1 cellular context compared by ENCODE assay signal in the genomic region with DNA sequence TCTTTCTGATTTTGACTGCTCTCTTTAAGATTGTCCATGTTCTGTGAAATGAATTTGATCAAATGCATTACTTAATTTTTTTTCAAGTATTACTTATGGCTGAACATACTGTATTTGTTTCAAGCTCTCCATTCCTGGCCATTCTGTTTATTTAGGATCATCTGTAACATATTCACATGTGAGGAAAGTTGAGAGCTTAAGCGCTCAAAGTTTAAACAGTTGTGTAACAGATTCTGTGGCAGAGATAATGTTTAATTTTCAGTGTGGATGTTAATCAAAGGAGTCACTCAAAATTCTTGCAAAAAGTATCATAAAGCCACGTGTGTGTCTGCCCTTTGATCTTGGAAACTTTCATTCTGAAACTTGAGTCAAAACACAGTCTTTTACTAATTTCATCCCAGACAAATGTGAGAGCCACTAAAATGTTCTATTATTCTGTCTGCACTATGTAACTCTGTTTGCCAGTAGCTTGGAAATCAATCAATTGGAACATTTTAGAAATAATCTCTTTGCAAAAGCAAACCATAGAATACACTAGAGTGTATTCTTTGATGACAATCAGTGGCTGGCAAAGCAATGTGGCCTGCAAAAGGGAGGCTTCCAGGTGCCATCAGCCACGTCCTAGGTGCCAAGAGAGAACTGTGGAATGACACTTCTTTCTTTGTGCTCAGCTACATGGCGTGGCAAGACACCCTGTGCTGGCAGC.
A peak's percentile ranks its signal among the peaks of the same experiment; 100 is the strongest.
TF ChIP-seq lines count a peak whose summit lies in the region.

No MANE protein-coding gene starts in this region.

TF ChIP-seq in HepG2, 621 proteins besides CTCF, POLR2A, EP300 and RAD21 (continued from another document):
- no peak for TF ChIP-seq HOMEZ (CRISPR knock-in tag; IDR thresholded peaks at IDR 0.05; ENCODE audit: low read depth)
- peak; percentile 31; the same call in 1 of the 2 replicates for TF ChIP-seq CEBPG (CRISPR knock-in tag; IDR thresholded peaks at IDR 0.05)
- TF ChIP-seq, protein P1, sequence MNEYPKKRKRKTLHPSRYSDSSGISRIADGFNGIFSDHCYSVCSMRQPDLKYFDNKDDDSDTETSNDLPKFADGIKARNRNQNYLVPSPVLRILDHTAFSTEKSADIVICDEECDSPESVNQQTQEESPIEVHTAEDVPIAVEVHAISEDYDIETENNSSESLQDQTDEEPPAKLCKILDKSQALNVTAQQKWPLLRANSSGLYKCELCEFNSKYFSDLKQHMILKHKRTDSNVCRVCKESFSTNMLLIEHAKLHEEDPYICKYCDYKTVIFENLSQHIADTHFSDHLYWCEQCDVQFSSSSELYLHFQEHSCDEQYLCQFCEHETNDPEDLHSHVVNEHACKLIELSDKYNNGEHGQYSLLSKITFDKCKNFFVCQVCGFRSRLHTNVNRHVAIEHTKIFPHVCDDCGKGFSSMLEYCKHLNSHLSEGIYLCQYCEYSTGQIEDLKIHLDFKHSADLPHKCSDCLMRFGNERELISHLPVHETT (CRISPR knock-in tag; conservative IDR thresholded peaks at IDR 0.05), result no peak
- no peak for TF ChIP-seq KMT2B (CRISPR knock-in tag; IDR thresholded peaks at IDR 0.05)
- TF ChIP-seq DNMT3B (CRISPR knock-in tag; conservative IDR thresholded peaks at IDR 0.05), result no peak
- peak; percentile 27; the same call in 1 of the 2 replicates for TF ChIP-seq CREM (IDR thresholded peaks at IDR 0.05)
- no peak for TF ChIP-seq CREM (CRISPR knock-in tag; IDR thresholded peaks at IDR 0.05)
- TF ChIP-seq, protein P2, sequence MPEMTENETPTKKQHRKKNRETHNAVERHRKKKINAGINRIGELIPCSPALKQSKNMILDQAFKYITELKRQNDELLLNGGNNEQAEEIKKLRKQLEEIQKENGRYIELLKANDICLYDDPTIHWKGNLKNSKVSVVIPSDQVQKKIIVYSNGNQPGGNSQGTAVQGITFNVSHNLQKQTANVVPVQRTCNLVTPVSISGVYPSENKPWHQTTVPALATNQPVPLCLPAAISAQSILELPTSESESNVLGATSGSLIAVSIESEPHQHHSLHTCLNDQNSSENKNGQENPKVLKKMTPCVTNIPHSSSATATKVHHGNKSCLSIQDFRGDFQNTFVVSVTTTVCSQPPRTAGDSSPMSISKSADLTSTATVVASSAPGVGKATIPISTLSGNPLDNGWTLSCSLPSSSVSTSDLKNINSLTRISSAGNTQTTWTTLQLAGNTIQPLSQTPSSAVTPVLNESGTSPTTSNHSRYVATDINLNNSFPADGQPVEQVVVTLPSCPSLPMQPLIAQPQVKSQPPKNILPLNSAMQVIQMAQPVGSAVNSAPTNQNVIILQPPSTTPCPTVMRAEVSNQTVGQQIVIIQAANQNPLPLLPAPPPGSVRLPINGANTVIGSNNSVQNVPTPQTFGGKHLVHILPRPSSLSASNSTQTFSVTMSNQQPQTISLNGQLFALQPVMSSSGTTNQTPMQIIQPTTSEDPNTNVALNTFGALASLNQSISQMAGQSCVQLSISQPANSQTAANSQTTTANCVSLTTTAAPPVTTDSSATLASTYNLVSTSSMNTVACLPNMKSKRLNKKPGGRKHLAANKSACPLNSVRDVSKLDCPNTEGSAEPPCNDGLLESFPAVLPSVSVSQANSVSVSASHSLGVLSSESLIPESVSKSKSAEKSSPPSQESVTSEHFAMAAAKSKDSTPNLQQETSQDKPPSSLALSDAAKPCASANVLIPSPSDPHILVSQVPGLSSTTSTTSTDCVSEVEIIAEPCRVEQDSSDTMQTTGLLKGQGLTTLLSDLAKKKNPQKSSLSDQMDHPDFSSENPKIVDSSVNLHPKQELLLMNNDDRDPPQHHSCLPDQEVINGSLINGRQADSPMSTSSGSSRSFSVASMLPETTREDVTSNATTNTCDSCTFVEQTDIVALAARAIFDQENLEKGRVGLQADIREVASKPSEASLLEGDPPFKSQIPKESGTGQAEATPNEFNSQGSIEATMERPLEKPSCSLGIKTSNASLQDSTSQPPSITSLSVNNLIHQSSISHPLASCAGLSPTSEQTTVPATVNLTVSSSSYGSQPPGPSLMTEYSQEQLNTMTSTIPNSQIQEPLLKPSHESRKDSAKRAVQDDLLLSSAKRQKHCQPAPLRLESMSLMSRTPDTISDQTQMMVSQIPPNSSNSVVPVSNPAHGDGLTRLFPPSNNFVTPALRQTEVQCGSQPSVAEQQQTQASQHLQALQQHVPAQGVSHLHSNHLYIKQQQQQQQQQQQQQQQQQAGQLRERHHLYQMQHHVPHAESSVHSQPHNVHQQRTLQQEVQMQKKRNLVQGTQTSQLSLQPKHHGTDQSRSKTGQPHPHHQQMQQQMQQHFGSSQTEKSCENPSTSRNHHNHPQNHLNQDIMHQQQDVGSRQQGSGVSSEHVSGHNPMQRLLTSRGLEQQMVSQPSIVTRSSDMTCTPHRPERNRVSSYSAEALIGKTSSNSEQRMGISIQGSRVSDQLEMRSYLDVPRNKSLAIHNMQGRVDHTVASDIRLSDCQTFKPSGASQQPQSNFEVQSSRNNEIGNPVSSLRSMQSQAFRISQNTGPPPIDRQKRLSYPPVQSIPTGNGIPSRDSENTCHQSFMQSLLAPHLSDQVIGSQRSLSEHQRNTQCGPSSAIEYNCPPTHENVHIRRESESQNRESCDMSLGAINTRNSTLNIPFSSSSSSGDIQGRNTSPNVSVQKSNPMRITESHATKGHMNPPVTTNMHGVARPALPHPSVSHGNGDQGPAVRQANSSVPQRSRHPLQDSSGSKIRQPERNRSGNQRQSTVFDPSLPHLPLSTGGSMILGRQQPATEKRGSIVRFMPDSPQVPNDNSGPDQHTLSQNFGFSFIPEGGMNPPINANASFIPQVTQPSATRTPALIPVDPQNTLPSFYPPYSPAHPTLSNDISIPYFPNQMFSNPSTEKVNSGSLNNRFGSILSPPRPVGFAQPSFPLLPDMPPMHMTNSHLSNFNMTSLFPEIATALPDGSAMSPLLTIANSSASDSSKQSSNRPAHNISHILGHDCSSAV (CRISPR knock-in tag; IDR thresholded peaks at IDR 0.05; ENCODE audit: borderline replicate concordance), result no peak
- TF ChIP-seq FIP1L1 (IDR thresholded peaks at IDR 0.05; ENCODE audit: borderline replicate concordance, insufficient read depth, low read depth, low read length), result no peak
- TF ChIP-seq ZNF891 (CRISPR knock-in tag; IDR thresholded peaks at IDR 0.05), result no peak
- peak; percentile 76; the same call in 1 of the 2 replicates for TF ChIP-seq SIX1 (CRISPR knock-in tag; IDR thresholded peaks at IDR 0.05; ENCODE audit: borderline replicate concordance)
- TF ChIP-seq ZZZ3 (CRISPR knock-in tag; IDR thresholded peaks at IDR 0.05; ENCODE audit: borderline replicate concordance), result no peak
- TF ChIP-seq NCOA2 (CRISPR knock-in tag; IDR thresholded peaks at IDR 0.05), result peak; percentile 35; the same call in 1 of the 2 replicates
- no peak for TF ChIP-seq ZBTB40 (IDR thresholded peaks at IDR 0.05)
- TF ChIP-seq ZBTB40 (CRISPR knock-in tag; IDR thresholded peaks at IDR 0.05), result no peak
- TF ChIP-seq FOXA1 (IDR thresholded peaks at IDR 0.05), result no peak
- TF ChIP-seq FOXA1 (CRISPR knock-in tag; IDR thresholded peaks at IDR 0.05), result peak; percentile 34; the same call in 1 of the 2 replicates
